1 cellular context compared by ENCODE assay signal in the genomic region with DNA sequence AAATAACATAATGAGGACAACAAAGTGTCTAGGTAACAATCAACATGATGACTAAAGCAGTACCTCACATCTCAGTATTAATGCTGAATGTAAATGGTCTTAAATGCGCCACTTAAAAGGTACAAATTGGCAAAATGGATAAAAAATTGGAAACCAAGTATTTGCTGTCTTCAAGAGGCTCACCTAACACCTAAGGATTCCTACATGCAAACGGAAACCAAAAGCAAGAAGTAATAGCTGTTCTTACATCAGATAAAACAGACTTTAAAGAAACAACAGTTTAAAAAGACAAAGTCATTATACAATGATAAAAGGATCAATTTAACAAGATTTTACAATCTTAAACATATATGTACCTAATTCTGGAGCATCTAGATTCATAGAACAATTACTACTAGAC.
TF ChIP-seq lines count a peak whose summit lies in the region.

No MANE protein-coding gene starts in this region.

TF ChIP-seq in WTC11, 78 proteins besides CTCF, POLR2A, EP300 and RAD21:
- TF ChIP-seq FOXP1 (CRISPR knock-in tag; IDR thresholded peaks at IDR 0.05; ENCODE audit: borderline replicate concordance) (no peak), JAZF1 (CRISPR knock-in tag; IDR thresholded peaks at IDR 0.05) (no peak), TCF7 (CRISPR knock-in tag; IDR thresholded peaks at IDR 0.05; ENCODE audit: low read depth) (no peak), OVOL2 (CRISPR knock-in tag; IDR thresholded peaks at IDR 0.05; ENCODE audit: borderline replicate concordance) (no peak), ESRRA (CRISPR knock-in tag; IDR thresholded peaks at IDR 0.05; ENCODE audit: borderline replicate concordance) (no peak), FOXJ3 (CRISPR knock-in tag; IDR thresholded peaks at IDR 0.05; ENCODE audit: borderline replicate concordance) (no peak), TEAD4 (CRISPR knock-in tag; IDR thresholded peaks at IDR 0.05) (no peak), MYBL2 (CRISPR knock-in tag; IDR thresholded peaks at IDR 0.05) (no peak), SP1 (CRISPR knock-in tag; conservative IDR thresholded peaks at IDR 0.05) (no peak)
- TF ChIP-seq, protein P1, sequence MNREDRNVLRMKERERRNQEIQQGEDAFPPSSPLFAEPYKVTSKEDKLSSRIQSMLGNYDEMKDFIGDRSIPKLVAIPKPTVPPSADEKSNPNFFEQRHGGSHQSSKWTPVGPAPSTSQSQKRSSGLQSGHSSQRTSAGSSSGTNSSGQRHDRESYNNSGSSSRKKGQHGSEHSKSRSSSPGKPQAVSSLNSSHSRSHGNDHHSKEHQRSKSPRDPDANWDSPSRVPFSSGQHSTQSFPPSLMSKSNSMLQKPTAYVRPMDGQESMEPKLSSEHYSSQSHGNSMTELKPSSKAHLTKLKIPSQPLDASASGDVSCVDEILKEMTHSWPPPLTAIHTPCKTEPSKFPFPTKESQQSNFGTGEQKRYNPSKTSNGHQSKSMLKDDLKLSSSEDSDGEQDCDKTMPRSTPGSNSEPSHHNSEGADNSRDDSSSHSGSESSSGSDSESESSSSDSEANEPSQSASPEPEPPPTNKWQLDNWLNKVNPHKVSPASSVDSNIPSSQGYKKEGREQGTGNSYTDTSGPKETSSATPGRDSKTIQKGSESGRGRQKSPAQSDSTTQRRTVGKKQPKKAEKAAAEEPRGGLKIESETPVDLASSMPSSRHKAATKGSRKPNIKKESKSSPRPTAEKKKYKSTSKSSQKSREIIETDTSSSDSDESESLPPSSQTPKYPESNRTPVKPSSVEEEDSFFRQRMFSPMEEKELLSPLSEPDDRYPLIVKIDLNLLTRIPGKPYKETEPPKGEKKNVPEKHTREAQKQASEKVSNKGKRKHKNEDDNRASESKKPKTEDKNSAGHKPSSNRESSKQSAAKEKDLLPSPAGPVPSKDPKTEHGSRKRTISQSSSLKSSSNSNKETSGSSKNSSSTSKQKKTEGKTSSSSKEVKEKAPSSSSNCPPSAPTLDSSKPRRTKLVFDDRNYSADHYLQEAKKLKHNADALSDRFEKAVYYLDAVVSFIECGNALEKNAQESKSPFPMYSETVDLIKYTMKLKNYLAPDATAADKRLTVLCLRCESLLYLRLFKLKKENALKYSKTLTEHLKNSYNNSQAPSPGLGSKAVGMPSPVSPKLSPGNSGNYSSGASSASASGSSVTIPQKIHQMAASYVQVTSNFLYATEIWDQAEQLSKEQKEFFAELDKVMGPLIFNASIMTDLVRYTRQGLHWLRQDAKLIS (CRISPR knock-in tag; IDR thresholded peaks at IDR 0.05; ENCODE audit: borderline replicate concordance) = no peak
- TF ChIP-seq, protein P2, sequence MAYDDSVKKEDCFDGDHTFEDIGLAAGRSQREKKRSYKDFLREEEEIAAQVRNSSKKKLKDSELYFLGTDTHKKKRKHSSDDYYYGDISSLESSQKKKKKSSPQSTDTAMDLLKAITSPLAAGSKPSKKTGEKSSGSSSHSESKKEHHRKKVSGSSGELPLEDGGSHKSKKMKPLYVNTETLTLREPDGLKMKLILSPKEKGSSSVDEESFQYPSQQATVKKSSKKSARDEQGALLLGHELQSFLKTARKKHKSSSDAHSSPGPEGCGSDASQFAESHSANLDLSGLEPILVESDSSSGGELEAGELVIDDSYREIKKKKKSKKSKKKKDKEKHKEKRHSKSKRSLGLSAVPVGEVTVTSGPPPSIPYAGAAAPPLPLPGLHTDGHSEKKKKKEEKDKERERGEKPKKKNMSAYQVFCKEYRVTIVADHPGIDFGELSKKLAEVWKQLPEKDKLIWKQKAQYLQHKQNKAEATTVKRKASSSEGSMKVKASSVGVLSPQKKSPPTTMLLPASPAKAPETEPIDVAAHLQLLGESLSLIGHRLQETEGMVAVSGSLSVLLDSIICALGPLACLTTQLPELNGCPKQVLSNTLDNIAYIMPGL (CRISPR knock-in tag; IDR thresholded peaks at IDR 0.05) = no peak
- TF ChIP-seq, protein P3, sequence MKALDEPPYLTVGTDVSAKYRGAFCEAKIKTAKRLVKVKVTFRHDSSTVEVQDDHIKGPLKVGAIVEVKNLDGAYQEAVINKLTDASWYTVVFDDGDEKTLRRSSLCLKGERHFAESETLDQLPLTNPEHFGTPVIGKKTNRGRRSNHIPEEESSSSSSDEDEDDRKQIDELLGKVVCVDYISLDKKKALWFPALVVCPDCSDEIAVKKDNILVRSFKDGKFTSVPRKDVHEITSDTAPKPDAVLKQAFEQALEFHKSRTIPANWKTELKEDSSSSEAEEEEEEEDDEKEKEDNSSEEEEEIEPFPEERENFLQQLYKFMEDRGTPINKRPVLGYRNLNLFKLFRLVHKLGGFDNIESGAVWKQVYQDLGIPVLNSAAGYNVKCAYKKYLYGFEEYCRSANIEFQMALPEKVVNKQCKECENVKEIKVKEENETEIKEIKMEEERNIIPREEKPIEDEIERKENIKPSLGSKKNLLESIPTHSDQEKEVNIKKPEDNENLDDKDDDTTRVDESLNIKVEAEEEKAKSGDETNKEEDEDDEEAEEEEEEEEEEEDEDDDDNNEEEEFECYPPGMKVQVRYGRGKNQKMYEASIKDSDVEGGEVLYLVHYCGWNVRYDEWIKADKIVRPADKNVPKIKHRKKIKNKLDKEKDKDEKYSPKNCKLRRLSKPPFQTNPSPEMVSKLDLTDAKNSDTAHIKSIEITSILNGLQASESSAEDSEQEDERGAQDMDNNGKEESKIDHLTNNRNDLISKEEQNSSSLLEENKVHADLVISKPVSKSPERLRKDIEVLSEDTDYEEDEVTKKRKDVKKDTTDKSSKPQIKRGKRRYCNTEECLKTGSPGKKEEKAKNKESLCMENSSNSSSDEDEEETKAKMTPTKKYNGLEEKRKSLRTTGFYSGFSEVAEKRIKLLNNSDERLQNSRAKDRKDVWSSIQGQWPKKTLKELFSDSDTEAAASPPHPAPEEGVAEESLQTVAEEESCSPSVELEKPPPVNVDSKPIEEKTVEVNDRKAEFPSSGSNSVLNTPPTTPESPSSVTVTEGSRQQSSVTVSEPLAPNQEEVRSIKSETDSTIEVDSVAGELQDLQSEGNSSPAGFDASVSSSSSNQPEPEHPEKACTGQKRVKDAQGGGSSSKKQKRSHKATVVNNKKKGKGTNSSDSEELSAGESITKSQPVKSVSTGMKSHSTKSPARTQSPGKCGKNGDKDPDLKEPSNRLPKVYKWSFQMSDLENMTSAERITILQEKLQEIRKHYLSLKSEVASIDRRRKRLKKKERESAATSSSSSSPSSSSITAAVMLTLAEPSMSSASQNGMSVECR (CRISPR knock-in tag; IDR thresholded peaks at IDR 0.05; ENCODE audit: borderline replicate concordance) = no peak
- TF ChIP-seq, protein P4, sequence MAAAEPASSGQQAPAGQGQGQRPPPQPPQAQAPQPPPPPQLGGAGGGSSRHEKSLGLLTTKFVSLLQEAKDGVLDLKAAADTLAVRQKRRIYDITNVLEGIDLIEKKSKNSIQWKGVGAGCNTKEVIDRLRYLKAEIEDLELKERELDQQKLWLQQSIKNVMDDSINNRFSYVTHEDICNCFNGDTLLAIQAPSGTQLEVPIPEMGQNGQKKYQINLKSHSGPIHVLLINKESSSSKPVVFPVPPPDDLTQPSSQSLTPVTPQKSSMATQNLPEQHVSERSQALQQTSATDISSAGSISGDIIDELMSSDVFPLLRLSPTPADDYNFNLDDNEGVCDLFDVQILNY (CRISPR knock-in tag; IDR thresholded peaks at IDR 0.05) = no peak
- TF ChIP-seq, protein P5, sequence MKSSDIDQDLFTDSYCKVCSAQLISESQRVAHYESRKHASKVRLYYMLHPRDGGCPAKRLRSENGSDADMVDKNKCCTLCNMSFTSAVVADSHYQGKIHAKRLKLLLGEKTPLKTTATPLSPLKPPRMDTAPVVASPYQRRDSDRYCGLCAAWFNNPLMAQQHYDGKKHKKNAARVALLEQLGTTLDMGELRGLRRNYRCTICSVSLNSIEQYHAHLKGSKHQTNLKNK (CRISPR knock-in tag; IDR thresholded peaks at IDR 0.05) = no peak
- TF ChIP-seq, protein P6, sequence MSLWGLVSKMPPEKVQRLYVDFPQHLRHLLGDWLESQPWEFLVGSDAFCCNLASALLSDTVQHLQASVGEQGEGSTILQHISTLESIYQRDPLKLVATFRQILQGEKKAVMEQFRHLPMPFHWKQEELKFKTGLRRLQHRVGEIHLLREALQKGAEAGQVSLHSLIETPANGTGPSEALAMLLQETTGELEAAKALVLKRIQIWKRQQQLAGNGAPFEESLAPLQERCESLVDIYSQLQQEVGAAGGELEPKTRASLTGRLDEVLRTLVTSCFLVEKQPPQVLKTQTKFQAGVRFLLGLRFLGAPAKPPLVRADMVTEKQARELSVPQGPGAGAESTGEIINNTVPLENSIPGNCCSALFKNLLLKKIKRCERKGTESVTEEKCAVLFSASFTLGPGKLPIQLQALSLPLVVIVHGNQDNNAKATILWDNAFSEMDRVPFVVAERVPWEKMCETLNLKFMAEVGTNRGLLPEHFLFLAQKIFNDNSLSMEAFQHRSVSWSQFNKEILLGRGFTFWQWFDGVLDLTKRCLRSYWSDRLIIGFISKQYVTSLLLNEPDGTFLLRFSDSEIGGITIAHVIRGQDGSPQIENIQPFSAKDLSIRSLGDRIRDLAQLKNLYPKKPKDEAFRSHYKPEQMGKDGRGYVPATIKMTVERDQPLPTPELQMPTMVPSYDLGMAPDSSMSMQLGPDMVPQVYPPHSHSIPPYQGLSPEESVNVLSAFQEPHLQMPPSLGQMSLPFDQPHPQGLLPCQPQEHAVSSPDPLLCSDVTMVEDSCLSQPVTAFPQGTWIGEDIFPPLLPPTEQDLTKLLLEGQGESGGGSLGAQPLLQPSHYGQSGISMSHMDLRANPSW (CRISPR knock-in tag; conservative IDR thresholded peaks at IDR 0.05; ENCODE audit: low read depth) = no peak
- TF ChIP-seq, protein P7, sequence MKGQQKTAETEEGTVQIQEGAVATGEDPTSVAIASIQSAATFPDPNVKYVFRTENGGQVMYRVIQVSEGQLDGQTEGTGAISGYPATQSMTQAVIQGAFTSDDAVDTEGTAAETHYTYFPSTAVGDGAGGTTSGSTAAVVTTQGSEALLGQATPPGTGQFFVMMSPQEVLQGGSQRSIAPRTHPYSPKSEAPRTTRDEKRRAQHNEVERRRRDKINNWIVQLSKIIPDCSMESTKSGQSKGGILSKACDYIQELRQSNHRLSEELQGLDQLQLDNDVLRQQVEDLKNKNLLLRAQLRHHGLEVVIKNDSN (CRISPR knock-in tag; IDR thresholded peaks at IDR 0.05) = no peak
- TF ChIP-seq, protein P8, sequence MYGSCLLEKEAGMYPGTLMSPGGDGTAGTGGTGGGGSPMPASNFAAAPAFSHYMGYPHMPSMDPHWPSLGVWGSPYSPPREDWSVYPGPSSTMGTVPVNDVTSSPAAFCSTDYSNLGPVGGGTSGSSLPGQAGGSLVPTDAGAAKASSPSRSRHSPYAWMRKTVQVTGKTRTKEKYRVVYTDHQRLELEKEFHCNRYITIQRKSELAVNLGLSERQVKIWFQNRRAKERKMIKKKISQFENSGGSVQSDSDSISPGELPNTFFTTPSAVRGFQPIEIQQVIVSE (CRISPR knock-in tag; IDR thresholded peaks at IDR 0.05; ENCODE audit: borderline replicate concordance) = no peak
